Comparison of ENCODE assay signal across 1 cellular context in genomic region chr3:115658337-115659181, GRCh38.
TF ChIP-seq lines count a peak whose summit lies in the region.

No MANE protein-coding gene starts in this region.

TF ChIP-seq in GM12878, 131 proteins besides CTCF, POLR2A, EP300 and RAD21 (continued from another document and continues in another):
- TF ChIP-seq CUX1 (IDR thresholded peaks at IDR 0.05; ENCODE audit: insufficient replicate concordance, low read depth, low read length) (no peak), YBX1 (IDR thresholded peaks at IDR 0.05) (no peak), MTA3 (IDR thresholded peaks at IDR 0.05; ENCODE audit: borderline replicate concordance, low read length) (no peak; the same call in 1 of the 2 replicates), SREBF2 (IDR thresholded peaks at IDR 0.05; ENCODE audit: low read length) (no peak), PAX8 (IDR thresholded peaks at IDR 0.05) (no peak), PAX5 (IDR thresholded peaks at IDR 0.05; ENCODE audit: borderline replicate concordance, low read depth, low read length) (0 out of 2 replicates have a peak, but pooled peaks have one; percentile 6), BMI1 (IDR thresholded peaks at IDR 0.05; ENCODE audit: borderline replicate concordance) (no peak), GATAD2B (conservative IDR thresholded peaks at IDR 0.05; ENCODE audit: low read depth) (peak; percentile 72; the same call in 1 of the 2 replicates), HCFC1 (IDR thresholded peaks at IDR 0.05; ENCODE audit: low read length) (no peak), SMAD5 (IDR thresholded peaks at IDR 0.05; ENCODE audit: low read depth) (peak; percentile 56; the same call in 1 of the 2 replicates), E2F8 (IDR thresholded peaks at IDR 0.05; ENCODE audit: low read depth, partially characterized antibody) (no peak), MYB (IDR thresholded peaks at IDR 0.05; ENCODE audit: borderline replicate concordance, low read depth, low read length) (no peak), WRNIP1 (IDR thresholded peaks at IDR 0.05; ENCODE audit: borderline replicate concordance, low read depth, low read length) (no peak), ZBED1 (IDR thresholded peaks at IDR 0.05; ENCODE audit: borderline replicate concordance) (no peak), FOS (IDR thresholded peaks at IDR 0.05; ENCODE audit: borderline replicate concordance, extremely low read depth, insufficient read length) (no peak), RCOR1 (conservative IDR thresholded peaks at IDR 0.05; ENCODE audit: low read depth, low read length) (no peak), POU2F2 (IDR thresholded peaks at IDR 0.05; ENCODE audit: borderline replicate concordance, low read depth, low read length) (no peak), POLR2AphosphoS5 (IDR thresholded peaks at IDR 0.05; ENCODE audit: low read length) (no peak; the same call in 1 of the 2 replicates), CREB1 (IDR thresholded peaks at IDR 0.05; ENCODE audit: low read depth) (peak; percentile 77), TARDBP (IDR thresholded peaks at IDR 0.05; ENCODE audit: borderline replicate concordance) (no peak), GABPA (IDR thresholded peaks at IDR 0.05; ENCODE audit: low read depth) (no peak), RAD51 (IDR thresholded peaks at IDR 0.05) (no peak), NFYA (IDR thresholded peaks at IDR 0.05; ENCODE audit: borderline replicate concordance, low read depth, low read length) (no peak), FOXK2 (IDR thresholded peaks at IDR 0.05) (no peak), RELA (IDR thresholded peaks at IDR 0.05; ENCODE audit: borderline replicate concordance, partially characterized antibody) (no peak), PML (IDR thresholded peaks at IDR 0.05; ENCODE audit: low read length) (no peak), RFX5 (IDR thresholded peaks at IDR 0.05; ENCODE audit: low read depth, low read length) (no peak), SP1 (IDR thresholded peaks at IDR 0.05; ENCODE audit: low read depth, low read length) (no peak), TCF3 (IDR thresholded peaks at IDR 0.05; ENCODE audit: borderline replicate concordance, insufficient read depth, low read depth, low read length) (no peak), NBN (IDR thresholded peaks at IDR 0.05) (peak; percentile 39; the same call in 1 of the 2 replicates), SREBF1 (IDR thresholded peaks at IDR 0.05; ENCODE audit: low read length) (no peak), MXI1 (IDR thresholded peaks at IDR 0.05; ENCODE audit: low read depth, low read length) (no peak), RBBP5 (conservative IDR thresholded peaks at IDR 0.05) (no peak), TCF12 (IDR thresholded peaks at IDR 0.05; ENCODE audit: low read depth, low read length) (no peak), BRCA1 (IDR thresholded peaks at IDR 0.05; ENCODE audit: low read depth, low read length) (no peak), ESRRA (IDR thresholded peaks at IDR 0.05; ENCODE audit: low read length) (no peak), ATF7 (IDR thresholded peaks at IDR 0.05; ENCODE audit: low read depth) (peak; percentile 71), IKZF1 (conservative IDR thresholded peaks at IDR 0.05) (peak; percentile 46), CEBPB (IDR thresholded peaks at IDR 0.05; ENCODE audit: borderline replicate concordance in 1 of 2, low read depth in 2 of 2, low read length in 2 of 2) (no peak)
- TF ChIP-seq, protein P1, sequence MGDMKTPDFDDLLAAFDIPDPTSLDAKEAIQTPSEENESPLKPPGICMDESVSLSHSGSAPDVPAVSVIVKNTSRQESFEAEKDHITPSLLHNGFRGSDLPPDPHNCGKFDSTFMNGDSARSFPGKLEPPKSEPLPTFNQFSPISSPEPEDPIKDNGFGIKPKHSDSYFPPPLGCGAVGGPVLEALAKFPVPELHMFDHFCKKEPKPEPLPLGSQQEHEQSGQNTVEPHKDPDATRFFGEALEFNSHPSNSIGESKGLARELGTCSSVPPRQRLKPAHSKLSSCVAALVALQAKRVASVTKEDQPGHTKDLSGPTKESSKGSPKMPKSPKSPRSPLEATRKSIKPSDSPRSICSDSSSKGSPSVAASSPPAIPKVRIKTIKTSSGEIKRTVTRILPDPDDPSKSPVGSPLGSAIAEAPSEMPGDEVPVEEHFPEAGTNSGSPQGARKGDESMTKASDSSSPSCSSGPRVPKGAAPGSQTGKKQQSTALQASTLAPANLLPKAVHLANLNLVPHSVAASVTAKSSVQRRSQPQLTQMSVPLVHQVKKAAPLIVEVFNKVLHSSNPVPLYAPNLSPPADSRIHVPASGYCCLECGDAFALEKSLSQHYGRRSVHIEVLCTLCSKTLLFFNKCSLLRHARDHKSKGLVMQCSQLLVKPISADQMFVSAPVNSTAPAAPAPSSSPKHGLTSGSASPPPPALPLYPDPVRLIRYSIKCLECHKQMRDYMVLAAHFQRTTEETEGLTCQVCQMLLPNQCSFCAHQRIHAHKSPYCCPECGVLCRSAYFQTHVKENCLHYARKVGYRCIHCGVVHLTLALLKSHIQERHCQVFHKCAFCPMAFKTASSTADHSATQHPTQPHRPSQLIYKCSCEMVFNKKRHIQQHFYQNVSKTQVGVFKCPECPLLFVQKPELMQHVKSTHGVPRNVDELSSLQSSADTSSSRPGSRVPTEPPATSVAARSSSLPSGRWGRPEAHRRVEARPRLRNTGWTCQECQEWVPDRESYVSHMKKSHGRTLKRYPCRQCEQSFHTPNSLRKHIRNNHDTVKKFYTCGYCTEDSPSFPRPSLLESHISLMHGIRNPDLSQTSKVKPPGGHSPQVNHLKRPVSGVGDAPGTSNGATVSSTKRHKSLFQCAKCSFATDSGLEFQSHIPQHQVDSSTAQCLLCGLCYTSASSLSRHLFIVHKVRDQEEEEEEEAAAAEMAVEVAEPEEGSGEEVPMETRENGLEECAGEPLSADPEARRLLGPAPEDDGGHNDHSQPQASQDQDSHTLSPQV (IDR thresholded peaks at IDR 0.05): no peak
- TF ChIP-seq, protein P2, sequence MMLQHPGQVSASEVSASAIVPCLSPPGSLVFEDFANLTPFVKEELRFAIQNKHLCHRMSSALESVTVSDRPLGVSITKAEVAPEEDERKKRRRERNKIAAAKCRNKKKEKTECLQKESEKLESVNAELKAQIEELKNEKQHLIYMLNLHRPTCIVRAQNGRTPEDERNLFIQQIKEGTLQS (IDR thresholded peaks at IDR 0.05; ENCODE audit: borderline replicate concordance, extremely low read depth, low read depth, low read length): no peak
- TF ChIP-seq, protein P3, sequence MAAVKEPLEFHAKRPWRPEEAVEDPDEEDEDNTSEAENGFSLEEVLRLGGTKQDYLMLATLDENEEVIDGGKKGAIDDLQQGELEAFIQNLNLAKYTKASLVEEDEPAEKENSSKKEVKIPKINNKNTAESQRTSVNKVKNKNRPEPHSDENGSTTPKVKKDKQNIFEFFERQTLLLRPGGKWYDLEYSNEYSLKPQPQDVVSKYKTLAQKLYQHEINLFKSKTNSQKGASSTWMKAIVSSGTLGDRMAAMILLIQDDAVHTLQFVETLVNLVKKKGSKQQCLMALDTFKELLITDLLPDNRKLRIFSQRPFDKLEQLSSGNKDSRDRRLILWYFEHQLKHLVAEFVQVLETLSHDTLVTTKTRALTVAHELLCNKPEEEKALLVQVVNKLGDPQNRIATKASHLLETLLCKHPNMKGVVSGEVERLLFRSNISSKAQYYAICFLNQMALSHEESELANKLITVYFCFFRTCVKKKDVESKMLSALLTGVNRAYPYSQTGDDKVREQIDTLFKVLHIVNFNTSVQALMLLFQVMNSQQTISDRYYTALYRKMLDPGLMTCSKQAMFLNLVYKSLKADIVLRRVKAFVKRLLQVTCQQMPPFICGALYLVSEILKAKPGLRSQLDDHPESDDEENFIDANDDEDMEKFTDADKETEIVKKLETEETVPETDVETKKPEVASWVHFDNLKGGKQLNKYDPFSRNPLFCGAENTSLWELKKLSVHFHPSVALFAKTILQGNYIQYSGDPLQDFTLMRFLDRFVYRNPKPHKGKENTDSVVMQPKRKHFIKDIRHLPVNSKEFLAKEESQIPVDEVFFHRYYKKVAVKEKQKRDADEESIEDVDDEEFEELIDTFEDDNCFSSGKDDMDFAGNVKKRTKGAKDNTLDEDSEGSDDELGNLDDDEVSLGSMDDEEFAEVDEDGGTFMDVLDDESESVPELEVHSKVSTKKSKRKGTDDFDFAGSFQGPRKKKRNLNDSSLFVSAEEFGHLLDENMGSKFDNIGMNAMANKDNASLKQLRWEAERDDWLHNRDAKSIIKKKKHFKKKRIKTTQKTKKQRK (IDR thresholded peaks at IDR 0.05; ENCODE audit: low read depth, low read length): no peak
- TF ChIP-seq, protein P4, sequence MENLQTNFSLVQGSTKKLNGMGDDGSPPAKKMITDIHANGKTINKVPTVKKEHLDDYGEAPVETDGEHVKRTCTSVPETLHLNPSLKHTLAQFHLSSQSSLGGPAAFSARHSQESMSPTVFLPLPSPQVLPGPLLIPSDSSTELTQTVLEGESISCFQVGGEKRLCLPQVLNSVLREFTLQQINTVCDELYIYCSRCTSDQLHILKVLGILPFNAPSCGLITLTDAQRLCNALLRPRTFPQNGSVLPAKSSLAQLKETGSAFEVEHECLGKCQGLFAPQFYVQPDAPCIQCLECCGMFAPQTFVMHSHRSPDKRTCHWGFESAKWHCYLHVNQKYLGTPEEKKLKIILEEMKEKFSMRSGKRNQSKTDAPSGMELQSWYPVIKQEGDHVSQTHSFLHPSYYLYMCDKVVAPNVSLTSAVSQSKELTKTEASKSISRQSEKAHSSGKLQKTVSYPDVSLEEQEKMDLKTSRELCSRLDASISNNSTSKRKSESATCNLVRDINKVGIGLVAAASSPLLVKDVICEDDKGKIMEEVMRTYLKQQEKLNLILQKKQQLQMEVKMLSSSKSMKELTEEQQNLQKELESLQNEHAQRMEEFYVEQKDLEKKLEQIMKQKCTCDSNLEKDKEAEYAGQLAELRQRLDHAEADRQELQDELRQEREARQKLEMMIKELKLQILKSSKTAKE (IDR thresholded peaks at IDR 0.05; ENCODE audit: low read depth, poor library complexity, severe bottlenecking): no peak
- TF ChIP-seq, protein P5, sequence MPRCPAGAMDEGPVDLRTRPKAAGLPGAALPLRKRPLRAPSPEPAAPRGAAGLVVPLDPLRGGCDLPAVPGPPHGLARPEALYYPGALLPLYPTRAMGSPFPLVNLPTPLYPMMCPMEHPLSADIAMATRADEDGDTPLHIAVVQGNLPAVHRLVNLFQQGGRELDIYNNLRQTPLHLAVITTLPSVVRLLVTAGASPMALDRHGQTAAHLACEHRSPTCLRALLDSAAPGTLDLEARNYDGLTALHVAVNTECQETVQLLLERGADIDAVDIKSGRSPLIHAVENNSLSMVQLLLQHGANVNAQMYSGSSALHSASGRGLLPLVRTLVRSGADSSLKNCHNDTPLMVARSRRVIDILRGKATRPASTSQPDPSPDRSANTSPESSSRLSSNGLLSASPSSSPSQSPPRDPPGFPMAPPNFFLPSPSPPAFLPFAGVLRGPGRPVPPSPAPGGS (IDR thresholded peaks at IDR 0.05; ENCODE audit: borderline replicate concordance, insufficient read depth, low read depth, low read length, poor library complexity, severe bottlenecking): no peak
